ENCODE assay signal across 38 cellular contexts in the genomic region with DNA sequence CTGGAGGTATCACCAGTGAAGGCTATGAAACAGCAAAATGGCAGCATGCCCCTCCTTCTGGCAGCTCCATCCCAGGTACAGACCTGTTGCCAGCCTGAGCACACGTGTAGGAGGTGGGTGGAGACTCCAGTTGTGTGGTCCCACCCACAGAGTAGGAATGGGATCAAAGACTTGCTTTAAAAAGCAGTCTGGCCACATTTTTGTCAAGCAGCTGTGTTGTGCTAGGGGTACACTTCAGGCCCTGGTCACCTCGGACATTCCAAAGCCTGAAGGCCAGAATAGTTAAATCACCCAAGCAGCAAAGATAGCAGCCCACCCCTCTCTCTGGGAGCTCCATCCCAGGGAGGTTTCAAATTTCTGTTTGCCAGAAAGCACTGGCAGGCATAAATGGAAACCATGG. TPM values are rescaled to one million over a fixed set of nuclear protein-coding genes. Genes with fewer than 3 reads are reported as not detected.
"Had no signal": no experiment of that assay in that cellular context is flagged by ENCODE, and none has a peak within 500 bp of the region (broad histone marks: within the 10 kb centered on the region; RNA-seq: fewer than 3 reads in every experiment).

No MANE protein-coding gene starts in this region.

- H3K4me1 Mint-ChIP-seq: activated CD4-positive, alpha-beta memory T cell treated with anti-CD3 and anti-CD28 coated beads, Interleukin-2, amount 10 ng/mL, durations not matched to agents 7 days and 5 days; activated CD8-positive, alpha-beta memory T cell treated with anti-CD3 and anti-CD28 coated beads, Interleukin-2, amount 10 ng/mL, durations not matched to agents 7 days and 5 days; activated naive CD4-positive, alpha-beta T cell treated with anti-CD3 and anti-CD28 coated beads, Interleukin-2, amount 10 ng/mL, durations not matched to agents 7 days and 5 days; activated naive CD8-positive, alpha-beta T cell treated with anti-CD3 and anti-CD28 coated beads, Interleukin-2, amount 50 U/mL, for 24 hours; brain; T-cell; T-helper 17 cell had no signal

- H3K9me3 Mint-ChIP-seq: activated CD4-positive, alpha-beta memory T cell treated with anti-CD3 and anti-CD28 coated beads, Interleukin-2, amount 10 ng/mL, durations not matched to agents 7 days and 5 days; activated naive CD4-positive, alpha-beta T cell treated with anti-CD3 and anti-CD28 coated beads, Interleukin-2, amount 10 ng/mL, durations not matched to agents 7 days and 5 days; activated naive CD8-positive, alpha-beta T cell treated with anti-CD3 and anti-CD28 coated beads, Interleukin-2, amount 50 U/mL, for 24 hours had no signal

- H3K4me3 Mint-ChIP-seq: activated CD4-positive, alpha-beta memory T cell treated with anti-CD3 and anti-CD28 coated beads, Interleukin-2, amount 10 ng/mL, durations not matched to agents 7 days and 5 days; activated CD8-positive, alpha-beta memory T cell treated with anti-CD3 and anti-CD28 coated beads, Interleukin-2, amount 10 ng/mL, durations not matched to agents 7 days and 5 days; activated naive CD4-positive, alpha-beta T cell treated with anti-CD3 and anti-CD28 coated beads, Interleukin-2, amount 10 ng/mL, durations not matched to agents 7 days and 5 days; activated naive CD8-positive, alpha-beta T cell; activated naive CD8-positive, alpha-beta T cell treated with anti-CD3 and anti-CD28 coated beads, Interleukin-2, amount 50 U/mL, for 24 hours; brain; T-cell; T-helper 17 cell had no signal

- H3K27ac ChIP-seq: PC-9, RWPE1, VCaP had no signal

- H3K27me3 Mint-ChIP-seq: activated CD8-positive, alpha-beta memory T cell treated with anti-CD3 and anti-CD28 coated beads, Interleukin-2, amount 10 ng/mL, durations not matched to agents 7 days and 5 days; activated naive CD4-positive, alpha-beta T cell treated with anti-CD3 and anti-CD28 coated beads, Interleukin-2, amount 10 ng/mL, durations not matched to agents 7 days and 5 days; activated naive CD8-positive, alpha-beta T cell; brain had no signal

- H3K4me3 ChIP-seq: PC-9 had no signal

- H3K27ac Mint-ChIP-seq: activated CD4-positive, alpha-beta memory T cell treated with anti-CD3 and anti-CD28 coated beads, Interleukin-2, amount 10 ng/mL, durations not matched to agents 7 days and 5 days; activated CD8-positive, alpha-beta memory T cell treated with anti-CD3 and anti-CD28 coated beads, Interleukin-2, amount 10 ng/mL, durations not matched to agents 7 days and 5 days; activated naive CD4-positive, alpha-beta T cell treated with anti-CD3 and anti-CD28 coated beads, Interleukin-2, amount 10 ng/mL, durations not matched to agents 7 days and 5 days; activated naive CD8-positive, alpha-beta T cell; activated naive CD8-positive, alpha-beta T cell treated with anti-CD3 and anti-CD28 coated beads, Interleukin-2, amount 50 U/mL, for 24 hours; brain; T-cell; T-helper 17 cell had no signal

- H2AFZ ChIP-seq: PC-9 had no signal

- ATAC-seq: activated CD8-positive, alpha-beta memory T cell treated with anti-CD3 and anti-CD28 coated beads, Interleukin-2, amount 10 ng/mL, durations not matched to agents 7 days and 5 days; activated naive CD8-positive, alpha-beta T cell treated with anti-CD3 and anti-CD28 coated beads, Interleukin-2, amount 50 U/mL, for 24 hours; Right ventricle myocardium inferior; SK-N-SH treated with all-trans-retinoic acid at 6 μM for 48 hours; T-cell; T-helper 17 cell had no signal

- H3K4me2 ChIP-seq: PC-9 had no signal

- DNase-seq: activated CD4-positive, alpha-beta memory T cell treated with anti-CD3 and anti-CD28 coated beads, Interleukin-2, amount 10 ng/mL, durations not matched to agents 7 days and 5 days; activated CD4-positive, alpha-beta T cell treated with anti-CD3 and anti-CD28 coated beads for 1 hour; activated CD4-positive, alpha-beta T cell treated with anti-CD3 and anti-CD28 coated beads for 48 hours; activated CD4-positive, CD25-positive, alpha-beta regulatory T cell; activated CD8-positive, alpha-beta memory T cell treated with anti-CD3 and anti-CD28 coated beads for 24 hours; activated CD8-positive, alpha-beta memory T cell treated with anti-CD3 and anti-CD28 coated beads, Interleukin-2, amount 10 ng/mL, durations not matched to agents 7 days and 5 days; activated CD8-positive, alpha-beta memory T cell treated with anti-CD3 and anti-CD28 coated beads, Interleukin-2, amount 50 U/mL, for 48 hours; activated effector memory CD4-positive, alpha-beta T cell treated with Interleukin-2 at 50 U/mL for 16 hours; activated naive CD4-positive, alpha-beta T cell treated with anti-CD3 and anti-CD28 coated beads, Interleukin-2, amount 10 ng/mL, durations not matched to agents 7 days and 5 days; activated naive CD8-positive, alpha-beta T cell treated with anti-CD3 and anti-CD28 coated beads, Interleukin-2, amount 50 U/mL, for 24 hours; activated T-cell treated with anti-CD3 and anti-CD28 coated beads, Interleukin-2, amount 50 U/mL, for 48 hours; anterior cingulate cortex; caudate nucleus; cerebellar nuclear complex; NCI-H1048; NCI-H1105 treated with DMSO at 0.1 percent for 48 hours; NCI-H1436; NCI-H1694 treated with DMSO at 0.1 percent for 48 hours; NCI-H2029; NCI-H2107; NCI-H2171; NCI-H510A; NCI-H526; NCI-H748 treated with DMSO at 0.1 percent for 48 hours; PC-9; SIG-M5; T-cell; T-helper 17 cell had no signal

- H3K36me3 Mint-ChIP-seq: activated CD8-positive, alpha-beta memory T cell treated with anti-CD3 and anti-CD28 coated beads, Interleukin-2, amount 10 ng/mL, durations not matched to agents 7 days and 5 days; activated naive CD4-positive, alpha-beta T cell treated with anti-CD3 and anti-CD28 coated beads, Interleukin-2, amount 10 ng/mL, durations not matched to agents 7 days and 5 days; brain; T-cell had no signal

RNA-seq across cellular contexts. Expression of gene AMBN, which starts 20.3 kb away (rescaled TPM):
- total RNA-seq: activated CD4-positive, alpha-beta memory T cell treated with anti-CD3 and anti-CD28 coated beads, Interleukin-2, amount 10 ng/mL, durations not matched to agents 7 days and 5 days; activated CD8-positive, alpha-beta memory T cell treated with anti-CD3 and anti-CD28 coated beads, Interleukin-2, amount 10 ng/mL, durations not matched to agents 7 days and 5 days; bronchial epithelial cell; M059J; OCI-LY7; PC-9; Right ventricle myocardium inferior; SK-MEL-5; T-cell; T-helper 17 cell had no signal

RNA-seq across cellular contexts. Expression of gene AMTN, which starts 53.4 kb away (rescaled TPM):
- total RNA-seq: activated CD4-positive, alpha-beta memory T cell treated with anti-CD3 and anti-CD28 coated beads, Interleukin-2, amount 10 ng/mL, durations not matched to agents 7 days and 5 days; activated CD8-positive, alpha-beta memory T cell treated with anti-CD3 and anti-CD28 coated beads, Interleukin-2, amount 10 ng/mL, durations not matched to agents 7 days and 5 days; OCI-LY7; PC-9; Right ventricle myocardium inferior; SK-MEL-5; T-cell; T-helper 17 cell had no signal

RNA-seq across cellular contexts. Expression of gene ENAM, which starts 56.8 kb away (rescaled TPM):
- total RNA-seq: activated CD4-positive, alpha-beta memory T cell treated with anti-CD3 and anti-CD28 coated beads, Interleukin-2, amount 10 ng/mL, durations not matched to agents 7 days and 5 days; activated CD8-positive, alpha-beta memory T cell treated with anti-CD3 and anti-CD28 coated beads, Interleukin-2, amount 10 ng/mL, durations not matched to agents 7 days and 5 days; bronchial epithelial cell; M059J; PC-9; SK-MEL-5; T-cell; T-helper 17 cell had no signal
